1 cellular context compared by ENCODE assay signal in the genomic region with DNA sequence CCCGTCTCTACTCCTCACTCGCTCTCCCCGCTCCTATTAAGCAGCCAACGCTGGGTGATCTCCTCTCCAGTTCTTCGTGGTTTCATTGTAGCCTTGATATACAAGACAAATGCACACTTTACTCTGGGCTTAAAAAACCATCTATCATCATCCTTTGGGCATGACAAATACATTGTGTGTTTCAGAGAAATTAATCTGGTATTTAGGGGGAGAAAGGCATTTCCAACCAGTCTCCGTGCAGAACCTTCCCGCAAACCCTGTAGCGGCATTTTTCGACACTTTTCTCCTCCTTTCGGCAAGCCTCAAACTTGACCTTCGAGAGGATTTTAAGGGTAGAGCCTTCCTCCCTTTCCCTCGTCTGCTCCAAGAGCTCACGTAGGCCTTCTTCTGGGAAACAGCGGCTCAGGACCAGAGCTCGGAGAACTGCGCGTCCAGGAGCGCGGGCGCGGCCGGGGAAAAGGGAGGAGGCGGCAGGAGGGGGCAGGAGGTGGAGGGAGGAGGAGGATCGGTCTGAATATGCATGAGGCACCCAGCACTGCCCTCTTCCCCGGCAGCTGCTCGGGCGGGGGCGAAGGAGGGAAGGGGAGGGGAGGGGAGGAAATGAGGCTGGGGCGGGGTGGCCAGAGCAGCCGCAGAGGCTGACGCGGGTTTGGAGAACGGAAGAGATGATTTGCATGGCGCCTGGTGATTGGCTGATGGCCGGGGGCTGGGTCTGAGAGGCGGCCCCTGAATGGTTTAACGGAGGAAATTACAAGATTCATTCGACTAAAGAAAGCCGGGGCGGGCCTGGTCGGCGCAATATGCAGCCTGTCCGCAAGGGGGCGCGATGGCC.
TF ChIP-seq lines count a peak whose summit lies in the region.

No MANE protein-coding gene starts in this region.

TF ChIP-seq in HepG2, 621 proteins besides CTCF, POLR2A, EP300 and RAD21 (continued from another document and continues in another):
- TF ChIP-seq, protein P1, sequence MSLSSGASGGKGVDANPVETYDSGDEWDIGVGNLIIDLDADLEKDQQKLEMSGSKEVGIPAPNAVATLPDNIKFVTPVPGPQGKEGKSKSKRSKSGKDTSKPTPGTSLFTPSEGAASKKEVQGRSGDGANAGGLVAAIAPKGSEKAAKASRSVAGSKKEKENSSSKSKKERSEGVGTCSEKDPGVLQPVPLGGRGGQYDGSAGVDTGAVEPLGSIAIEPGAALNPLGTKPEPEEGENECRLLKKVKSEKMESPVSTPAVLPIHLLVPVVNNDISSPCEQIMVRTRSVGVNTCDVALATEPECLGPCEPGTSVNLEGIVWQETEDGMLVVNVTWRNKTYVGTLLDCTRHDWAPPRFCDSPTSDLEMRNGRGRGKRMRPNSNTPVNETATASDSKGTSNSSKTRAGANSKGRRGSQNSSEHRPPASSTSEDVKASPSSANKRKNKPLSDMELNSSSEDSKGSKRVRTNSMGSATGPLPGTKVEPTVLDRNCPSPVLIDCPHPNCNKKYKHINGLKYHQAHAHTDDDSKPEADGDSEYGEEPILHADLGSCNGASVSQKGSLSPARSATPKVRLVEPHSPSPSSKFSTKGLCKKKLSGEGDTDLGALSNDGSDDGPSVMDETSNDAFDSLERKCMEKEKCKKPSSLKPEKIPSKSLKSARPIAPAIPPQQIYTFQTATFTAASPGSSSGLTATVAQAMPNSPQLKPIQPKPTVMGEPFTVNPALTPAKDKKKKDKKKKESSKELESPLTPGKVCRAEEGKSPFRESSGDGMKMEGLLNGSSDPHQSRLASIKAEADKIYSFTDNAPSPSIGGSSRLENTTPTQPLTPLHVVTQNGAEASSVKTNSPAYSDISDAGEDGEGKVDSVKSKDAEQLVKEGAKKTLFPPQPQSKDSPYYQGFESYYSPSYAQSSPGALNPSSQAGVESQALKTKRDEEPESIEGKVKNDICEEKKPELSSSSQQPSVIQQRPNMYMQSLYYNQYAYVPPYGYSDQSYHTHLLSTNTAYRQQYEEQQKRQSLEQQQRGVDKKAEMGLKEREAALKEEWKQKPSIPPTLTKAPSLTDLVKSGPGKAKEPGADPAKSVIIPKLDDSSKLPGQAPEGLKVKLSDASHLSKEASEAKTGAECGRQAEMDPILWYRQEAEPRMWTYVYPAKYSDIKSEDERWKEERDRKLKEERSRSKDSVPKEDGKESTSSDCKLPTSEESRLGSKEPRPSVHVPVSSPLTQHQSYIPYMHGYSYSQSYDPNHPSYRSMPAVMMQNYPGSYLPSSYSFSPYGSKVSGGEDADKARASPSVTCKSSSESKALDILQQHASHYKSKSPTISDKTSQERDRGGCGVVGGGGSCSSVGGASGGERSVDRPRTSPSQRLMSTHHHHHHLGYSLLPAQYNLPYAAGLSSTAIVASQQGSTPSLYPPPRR (CRISPR knock-in tag; IDR thresholded peaks at IDR 0.05; ENCODE audit: borderline replicate concordance), result no peak
- TF ChIP-seq, protein P2, sequence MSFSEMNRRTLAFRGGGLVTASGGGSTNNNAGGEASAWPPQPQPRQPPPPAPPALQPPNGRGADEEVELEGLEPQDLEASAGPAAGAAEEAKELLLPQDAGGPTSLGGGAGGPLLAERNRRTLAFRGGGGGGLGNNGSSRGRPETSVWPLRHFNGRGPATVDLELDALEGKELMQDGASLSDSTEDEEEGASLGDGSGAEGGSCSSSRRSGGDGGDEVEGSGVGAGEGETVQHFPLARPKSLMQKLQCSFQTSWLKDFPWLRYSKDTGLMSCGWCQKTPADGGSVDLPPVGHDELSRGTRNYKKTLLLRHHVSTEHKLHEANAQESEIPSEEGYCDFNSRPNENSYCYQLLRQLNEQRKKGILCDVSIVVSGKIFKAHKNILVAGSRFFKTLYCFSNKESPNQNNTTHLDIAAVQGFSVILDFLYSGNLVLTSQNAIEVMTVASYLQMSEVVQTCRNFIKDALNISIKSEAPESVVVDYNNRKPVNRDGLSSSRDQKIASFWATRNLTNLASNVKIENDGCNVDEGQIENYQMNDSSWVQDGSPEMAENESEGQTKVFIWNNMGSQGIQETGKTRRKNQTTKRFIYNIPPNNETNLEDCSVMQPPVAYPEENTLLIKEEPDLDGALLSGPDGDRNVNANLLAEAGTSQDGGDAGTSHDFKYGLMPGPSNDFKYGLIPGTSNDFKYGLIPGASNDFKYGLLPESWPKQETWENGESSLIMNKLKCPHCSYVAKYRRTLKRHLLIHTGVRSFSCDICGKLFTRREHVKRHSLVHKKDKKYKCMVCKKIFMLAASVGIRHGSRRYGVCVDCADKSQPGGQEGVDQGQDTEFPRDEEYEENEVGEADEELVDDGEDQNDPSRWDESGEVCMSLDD (CRISPR knock-in tag; IDR thresholded peaks at IDR 0.05; ENCODE audit: borderline replicate concordance), result no peak
- no peak for TF ChIP-seq ZNF451 (CRISPR knock-in tag; IDR thresholded peaks at IDR 0.05)
- TF ChIP-seq, protein P3, sequence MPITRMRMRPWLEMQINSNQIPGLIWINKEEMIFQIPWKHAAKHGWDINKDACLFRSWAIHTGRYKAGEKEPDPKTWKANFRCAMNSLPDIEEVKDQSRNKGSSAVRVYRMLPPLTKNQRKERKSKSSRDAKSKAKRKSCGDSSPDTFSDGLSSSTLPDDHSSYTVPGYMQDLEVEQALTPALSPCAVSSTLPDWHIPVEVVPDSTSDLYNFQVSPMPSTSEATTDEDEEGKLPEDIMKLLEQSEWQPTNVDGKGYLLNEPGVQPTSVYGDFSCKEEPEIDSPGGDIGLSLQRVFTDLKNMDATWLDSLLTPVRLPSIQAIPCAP (CRISPR knock-in tag; IDR thresholded peaks at IDR 0.05; ENCODE audit: low read depth), result no peak
- 0 out of 2 replicates have a peak, but pooled peaks have one; percentile 41 for TF ChIP-seq MEF2D (CRISPR knock-in tag; IDR thresholded peaks at IDR 0.05)
- no peak for TF ChIP-seq PHB2 (IDR thresholded peaks at IDR 0.05; ENCODE audit: partially characterized antibody)
- TF ChIP-seq ZNF619 (CRISPR knock-in tag; IDR thresholded peaks at IDR 0.05), result no peak
- peak; percentile 30; the same call in 1 of the 2 replicates for TF ChIP-seq ZFY (CRISPR knock-in tag; IDR thresholded peaks at IDR 0.05)
- TF ChIP-seq ZNF775 (CRISPR knock-in tag; IDR thresholded peaks at IDR 0.05; ENCODE audit: borderline replicate concordance), result no peak
- TF ChIP-seq, protein P4, sequence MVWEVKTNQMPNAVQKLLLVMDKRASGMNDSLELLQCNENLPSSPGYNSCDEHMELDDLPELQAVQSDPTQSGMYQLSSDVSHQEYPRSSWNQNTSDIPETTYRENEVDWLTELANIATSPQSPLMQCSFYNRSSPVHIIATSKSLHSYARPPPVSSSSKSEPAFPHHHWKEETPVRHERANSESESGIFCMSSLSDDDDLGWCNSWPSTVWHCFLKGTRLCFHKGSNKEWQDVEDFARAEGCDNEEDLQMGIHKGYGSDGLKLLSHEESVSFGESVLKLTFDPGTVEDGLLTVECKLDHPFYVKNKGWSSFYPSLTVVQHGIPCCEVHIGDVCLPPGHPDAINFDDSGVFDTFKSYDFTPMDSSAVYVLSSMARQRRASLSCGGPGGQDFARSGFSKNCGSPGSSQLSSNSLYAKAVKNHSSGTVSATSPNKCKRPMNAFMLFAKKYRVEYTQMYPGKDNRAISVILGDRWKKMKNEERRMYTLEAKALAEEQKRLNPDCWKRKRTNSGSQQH (CRISPR knock-in tag; IDR thresholded peaks at IDR 0.05; ENCODE audit: low read depth), result no peak
- no peak for TF ChIP-seq ZNF558 (CRISPR knock-in tag; IDR thresholded peaks at IDR 0.05; ENCODE audit: borderline replicate concordance)
- TF ChIP-seq, protein P5, sequence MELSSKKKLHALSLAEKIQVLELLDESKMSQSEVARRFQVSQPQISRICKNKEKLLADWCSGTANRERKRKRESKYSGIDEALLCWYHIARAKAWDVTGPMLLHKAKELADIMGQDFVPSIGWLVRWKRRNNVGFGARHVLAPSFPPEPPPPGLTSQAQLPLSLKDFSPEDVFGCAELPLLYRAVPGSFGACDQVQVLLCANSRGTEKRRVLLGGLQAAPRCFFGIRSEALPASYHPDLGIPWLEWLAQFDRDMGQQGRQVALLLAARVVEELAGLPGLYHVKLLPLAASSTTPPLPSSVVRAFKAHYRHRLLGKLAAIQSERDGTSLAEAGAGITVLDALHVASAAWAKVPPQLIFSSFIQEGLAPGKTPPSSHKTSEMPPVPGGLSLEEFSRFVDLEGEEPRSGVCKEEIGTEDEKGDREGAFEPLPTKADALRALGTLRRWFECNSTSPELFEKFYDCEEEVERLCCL (CRISPR knock-in tag; IDR thresholded peaks at IDR 0.05; ENCODE audit: borderline replicate concordance), result no peak
- TF ChIP-seq ZNF670 (CRISPR knock-in tag; IDR thresholded peaks at IDR 0.05; ENCODE audit: borderline replicate concordance), result no peak
- no peak for TF ChIP-seq NR2F2 (IDR thresholded peaks at IDR 0.05; ENCODE audit: borderline replicate concordance, low read depth)
- no peak for TF ChIP-seq XBP1 (CRISPR knock-in tag; IDR thresholded peaks at IDR 0.05)
- no peak for TF ChIP-seq NRL (CRISPR knock-in tag; IDR thresholded peaks at IDR 0.05; ENCODE audit: borderline replicate concordance)
- no peak for TF ChIP-seq BHLHE40 (IDR thresholded peaks at IDR 0.05; ENCODE audit: low read length)
- TF ChIP-seq, protein P6, sequence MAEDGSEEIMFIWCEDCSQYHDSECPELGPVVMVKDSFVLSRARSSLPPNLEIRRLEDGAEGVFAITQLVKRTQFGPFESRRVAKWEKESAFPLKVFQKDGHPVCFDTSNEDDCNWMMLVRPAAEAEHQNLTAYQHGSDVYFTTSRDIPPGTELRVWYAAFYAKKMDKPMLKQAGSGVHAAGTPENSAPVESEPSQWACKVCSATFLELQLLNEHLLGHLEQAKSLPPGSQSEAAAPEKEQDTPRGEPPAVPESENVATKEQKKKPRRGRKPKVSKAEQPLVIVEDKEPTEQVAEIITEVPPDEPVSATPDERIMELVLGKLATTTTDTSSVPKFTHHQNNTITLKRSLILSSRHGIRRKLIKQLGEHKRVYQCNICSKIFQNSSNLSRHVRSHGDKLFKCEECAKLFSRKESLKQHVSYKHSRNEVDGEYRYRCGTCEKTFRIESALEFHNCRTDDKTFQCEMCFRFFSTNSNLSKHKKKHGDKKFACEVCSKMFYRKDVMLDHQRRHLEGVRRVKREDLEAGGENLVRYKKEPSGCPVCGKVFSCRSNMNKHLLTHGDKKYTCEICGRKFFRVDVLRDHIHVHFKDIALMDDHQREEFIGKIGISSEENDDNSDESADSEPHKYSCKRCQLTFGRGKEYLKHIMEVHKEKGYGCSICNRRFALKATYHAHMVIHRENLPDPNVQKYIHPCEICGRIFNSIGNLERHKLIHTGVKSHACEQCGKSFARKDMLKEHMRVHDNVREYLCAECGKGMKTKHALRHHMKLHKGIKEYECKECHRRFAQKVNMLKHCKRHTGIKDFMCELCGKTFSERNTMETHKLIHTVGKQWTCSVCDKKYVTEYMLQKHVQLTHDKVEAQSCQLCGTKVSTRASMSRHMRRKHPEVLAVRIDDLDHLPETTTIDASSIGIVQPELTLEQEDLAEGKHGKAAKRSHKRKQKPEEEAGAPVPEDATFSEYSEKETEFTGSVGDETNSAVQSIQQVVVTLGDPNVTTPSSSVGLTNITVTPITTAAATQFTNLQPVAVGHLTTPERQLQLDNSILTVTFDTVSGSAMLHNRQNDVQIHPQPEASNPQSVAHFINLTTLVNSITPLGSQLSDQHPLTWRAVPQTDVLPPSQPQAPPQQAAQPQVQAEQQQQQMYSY (CRISPR knock-in tag; IDR thresholded peaks at IDR 0.05), result no peak
- TF ChIP-seq ZEB1 (IDR thresholded peaks at IDR 0.05; ENCODE audit: insufficient replicate concordance, low read depth), result no peak
- peak; percentile 71 for TF ChIP-seq GABPB1 (CRISPR knock-in tag; IDR thresholded peaks at IDR 0.05)
- no peak for TF ChIP-seq SIN3A (IDR thresholded peaks at IDR 0.05; ENCODE audit: borderline replicate concordance, low read depth, low read length)
- TF ChIP-seq ZNF879 (CRISPR knock-in tag; IDR thresholded peaks at IDR 0.05), result no peak
- TF ChIP-seq ADNP (CRISPR knock-in tag; IDR thresholded peaks at IDR 0.05), result no peak
- no peak for TF ChIP-seq ZFP82 (CRISPR knock-in tag; IDR thresholded peaks at IDR 0.05; ENCODE audit: borderline replicate concordance)
- TF ChIP-seq ZNF7 (CRISPR knock-in tag; IDR thresholded peaks at IDR 0.05), result no peak
- TF ChIP-seq CBX5 (CRISPR knock-in tag; IDR thresholded peaks at IDR 0.05; ENCODE audit: borderline replicate concordance), result no peak
- TF ChIP-seq RFX3 (CRISPR knock-in tag; IDR thresholded peaks at IDR 0.05), result no peak
- TF ChIP-seq FOXJ3 (CRISPR knock-in tag; IDR thresholded peaks at IDR 0.05; ENCODE audit: borderline replicate concordance), result no peak
- TF ChIP-seq PAX8 (CRISPR knock-in tag; IDR thresholded peaks at IDR 0.05; ENCODE audit: borderline replicate concordance), result no peak
- TF ChIP-seq, protein P7, sequence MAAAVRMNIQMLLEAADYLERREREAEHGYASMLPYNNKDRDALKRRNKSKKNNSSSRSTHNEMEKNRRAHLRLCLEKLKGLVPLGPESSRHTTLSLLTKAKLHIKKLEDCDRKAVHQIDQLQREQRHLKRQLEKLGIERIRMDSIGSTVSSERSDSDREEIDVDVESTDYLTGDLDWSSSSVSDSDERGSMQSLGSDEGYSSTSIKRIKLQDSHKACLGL (CRISPR knock-in tag; IDR thresholded peaks at IDR 0.05), result no peak
- TF ChIP-seq DNMT3B (CRISPR knock-in tag; conservative IDR thresholded peaks at IDR 0.05), result no peak
- no peak for TF ChIP-seq ZFP37 (CRISPR knock-in tag; IDR thresholded peaks at IDR 0.05; ENCODE audit: borderline replicate concordance)
- no peak for TF ChIP-seq ARNTL (CRISPR knock-in tag; IDR thresholded peaks at IDR 0.05)
- no peak for TF ChIP-seq KMT2A (CRISPR knock-in tag; IDR thresholded peaks at IDR 0.05)
- TF ChIP-seq, protein P8, sequence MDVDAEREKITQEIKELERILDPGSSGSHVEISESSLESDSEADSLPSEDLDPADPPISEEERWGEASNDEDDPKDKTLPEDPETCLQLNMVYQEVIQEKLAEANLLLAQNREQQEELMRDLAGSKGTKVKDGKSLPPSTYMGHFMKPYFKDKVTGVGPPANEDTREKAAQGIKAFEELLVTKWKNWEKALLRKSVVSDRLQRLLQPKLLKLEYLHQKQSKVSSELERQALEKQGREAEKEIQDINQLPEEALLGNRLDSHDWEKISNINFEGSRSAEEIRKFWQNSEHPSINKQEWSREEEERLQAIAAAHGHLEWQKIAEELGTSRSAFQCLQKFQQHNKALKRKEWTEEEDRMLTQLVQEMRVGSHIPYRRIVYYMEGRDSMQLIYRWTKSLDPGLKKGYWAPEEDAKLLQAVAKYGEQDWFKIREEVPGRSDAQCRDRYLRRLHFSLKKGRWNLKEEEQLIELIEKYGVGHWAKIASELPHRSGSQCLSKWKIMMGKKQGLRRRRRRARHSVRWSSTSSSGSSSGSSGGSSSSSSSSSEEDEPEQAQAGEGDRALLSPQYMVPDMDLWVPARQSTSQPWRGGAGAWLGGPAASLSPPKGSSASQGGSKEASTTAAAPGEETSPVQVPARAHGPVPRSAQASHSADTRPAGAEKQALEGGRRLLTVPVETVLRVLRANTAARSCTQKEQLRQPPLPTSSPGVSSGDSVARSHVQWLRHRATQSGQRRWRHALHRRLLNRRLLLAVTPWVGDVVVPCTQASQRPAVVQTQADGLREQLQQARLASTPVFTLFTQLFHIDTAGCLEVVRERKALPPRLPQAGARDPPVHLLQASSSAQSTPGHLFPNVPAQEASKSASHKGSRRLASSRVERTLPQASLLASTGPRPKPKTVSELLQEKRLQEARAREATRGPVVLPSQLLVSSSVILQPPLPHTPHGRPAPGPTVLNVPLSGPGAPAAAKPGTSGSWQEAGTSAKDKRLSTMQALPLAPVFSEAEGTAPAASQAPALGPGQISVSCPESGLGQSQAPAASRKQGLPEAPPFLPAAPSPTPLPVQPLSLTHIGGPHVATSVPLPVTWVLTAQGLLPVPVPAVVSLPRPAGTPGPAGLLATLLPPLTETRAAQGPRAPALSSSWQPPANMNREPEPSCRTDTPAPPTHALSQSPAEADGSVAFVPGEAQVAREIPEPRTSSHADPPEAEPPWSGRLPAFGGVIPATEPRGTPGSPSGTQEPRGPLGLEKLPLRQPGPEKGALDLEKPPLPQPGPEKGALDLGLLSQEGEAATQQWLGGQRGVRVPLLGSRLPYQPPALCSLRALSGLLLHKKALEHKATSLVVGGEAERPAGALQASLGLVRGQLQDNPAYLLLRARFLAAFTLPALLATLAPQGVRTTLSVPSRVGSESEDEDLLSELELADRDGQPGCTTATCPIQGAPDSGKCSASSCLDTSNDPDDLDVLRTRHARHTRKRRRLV (CRISPR knock-in tag; IDR thresholded peaks at IDR 0.05), result no peak
